11 cellular contexts compared by ENCODE assay signal in the genomic region with DNA sequence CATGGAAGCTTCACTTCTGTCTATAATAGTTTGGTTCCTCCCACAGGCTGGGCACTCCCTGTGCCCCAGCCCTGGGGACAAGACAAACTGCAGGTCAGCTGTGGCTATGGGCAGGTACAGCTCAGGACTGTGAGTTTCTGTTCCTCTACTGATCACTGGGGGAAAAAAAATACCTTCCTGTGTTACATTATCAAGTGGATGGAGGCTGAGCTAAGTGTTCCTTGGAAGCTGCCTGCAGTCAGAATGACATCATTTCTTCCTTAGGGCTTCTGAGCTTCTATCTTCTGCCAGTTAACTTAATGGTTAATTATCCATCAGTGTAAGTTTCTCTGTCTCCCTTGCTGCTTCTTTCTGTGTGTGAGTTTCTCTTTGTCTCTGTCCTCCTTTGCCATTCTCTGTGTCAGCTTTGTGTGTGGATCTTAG. TPM values are rescaled to one million over a fixed set of nuclear protein-coding genes. Genes with fewer than 3 reads are reported as not detected.
DNase-seq lines count a peak whose midpoint lies in the region; ATAC-seq and TF ChIP-seq lines count a peak whose summit lies in the region.
"Had no signal": no experiment of that assay in that cellular context is flagged by ENCODE, and none has a peak within 500 bp of the region (broad histone marks: within the 10 kb centered on the region; RNA-seq: fewer than 3 reads in every experiment).

No MANE protein-coding gene starts in this region.

- H3K4me1 ChIP-seq in OCI-LY7 (ENCODE audit: insufficient read depth, low read length, poor library complexity, severe bottlenecking) = peaks cover 56% of the 10 kb centered on the region

- DNase-seq in activated T-cell treated with anti-CD3 and anti-CD28 coated beads, Interleukin-2, amount 50 U/mL, for 72 hours = no peak
- no peak for DNase-seq in activated T-cell treated with anti-CD3 and anti-CD28 coated beads, Interleukin-2, amount 50 U/mL, for 48 hours
- DNase-seq in OCI-LY7 (ENCODE audit: low spot score) = peak; percentile 63
- DNase-seq in stimulated activated naive B cell treated with anti-CD40 and anti-IgM and Interleukin-4, amounts not matched to agents 10 μg/mL and 1 μg/mL and 100 μg/mL, for 72 hours = peak; percentile 58
- no peak for DNase-seq in coronary artery (ENCODE audit: low spot score)
- DNase-seq in LoVo (ENCODE audit: low spot score) = no peak
- no peak for DNase-seq in brain microvascular endothelial cell
- DNase-seq: PC-3 had no signal

- peaks cover 9% of the 10 kb centered on the region for H3K27me3 Mint-ChIP-seq in activated T-cell treated with anti-CD3 and anti-CD28 coated beads, Interleukin-2, amount 50 U/mL, for 72 hours (ENCODE audit: low read depth)
- H3K27me3 Mint-ChIP-seq in stimulated activated naive B cell treated with anti-CD40 and anti-IgM and Interleukin-4, amounts not matched to agents 10 μg/mL and 1 μg/mL and 100 μg/mL, for 72 hours = peaks cover 0 to 6% of the 10 kb centered on the region in 2 donors

- H3K4me3 ChIP-seq in OCI-LY7 (ENCODE audit: low read depth, low read length, poor library complexity, severe bottlenecking) (peak overlapping the region; percentile 2), coronary artery (no peak overlapping the region), brain microvascular endothelial cell (ENCODE audit: low read depth, low read length) (no peak overlapping the region)
- H3K4me3 ChIP-seq: BLaER1, cardiac muscle cell had no signal

- intact Hi-C loops in OCI-LY7 (cut with micrococcal nuclease; ENCODE audit: unreplicated experiment) = loop anchor here (10.0 kb wide), 1 partner anchor 392 kb away; no protein-coding TSS in a partner anchor

- TF ChIP-seq CTCF in OCI-LY7 (conservative IDR thresholded peaks at IDR 0.05; ENCODE audit: low read length) (no peak), coronary artery (IDR thresholded peaks at IDR 0.05) (no peak), brain microvascular endothelial cell (IDR thresholded peaks at IDR 0.05; ENCODE audit: low read depth, low read length, missing control alignments) (no peak)

- POLR2A ChIA-PET in OCI-LY7 (lab: Charles Lee) = interaction anchor here (0.6 to 1.7 kb wide), 9 partner anchors 11 to 617 kb away, joined by 3 to 6 read pairs (median 4); partner anchors contain the start of gene AIFM1

- H3K4me2 ChIP-seq in OCI-LY7 (ENCODE audit: low read length) = peak overlapping the region; percentile 67
- H3K4me2 ChIP-seq: BLaER1 had no signal

- no peaks in the 10 kb centered on the region for H3K9me3 ChIP-seq in OCI-LY7 (ENCODE audit: low read length)

- H2AFZ ChIP-seq in OCI-LY7 (ENCODE audit: low read length) = peak overlapping the region; percentile 68; the same call in 1 of the 2 replicates

- H3K27ac ChIP-seq in OCI-LY7 (ENCODE audit: low read depth, low read length, poor library complexity, severe bottlenecking) (peak overlapping the region; percentile 48), coronary artery (no peak overlapping the region), brain microvascular endothelial cell (no peak overlapping the region)
- H3K27ac ChIP-seq: BLaER1, cardiac muscle cell had no signal

- H3K27me3 ChIP-seq in brain microvascular endothelial cell (replicated peaks) = no peaks in the 10 kb centered on the region
- H3K27me3 ChIP-seq: cardiac muscle cell had no signal

- H3K4me1 Mint-ChIP-seq in activated T-cell treated with anti-CD3 and anti-CD28 coated beads, Interleukin-2, amount 50 U/mL, for 72 hours (ENCODE audit: low read depth) = peaks cover 47% of the 10 kb centered on the region
- peaks cover 38 to 61% of the 10 kb centered on the region in 2 donors for H3K4me1 Mint-ChIP-seq in stimulated activated naive B cell treated with anti-CD40 and anti-IgM and Interleukin-4, amounts not matched to agents 10 μg/mL and 1 μg/mL and 100 μg/mL, for 72 hours

- no peak for ATAC-seq in activated T-cell treated with anti-CD3 and anti-CD28 coated beads, Interleukin-2, amount 50 U/mL, for 72 hours (replicated peaks in 1 of 2)
- peak; percentile 77 for ATAC-seq in HG02884 (IDR thresholded peaks at IDR 0.05; ENCODE audit: unreplicated experiment)
- ATAC-seq in stimulated activated naive B cell treated with anti-CD40 and anti-IgM and Interleukin-4, amounts not matched to agents 10 μg/mL and 1 μg/mL and 100 μg/mL, for 72 hours (replicated peaks) = peak; percentile 88 to 89
- ATAC-seq: PC-3 had no signal

- no peaks in the 10 kb centered on the region for H3K9me2 ChIP-seq in OCI-LY7 (ENCODE audit: insufficient read depth, low read length)

- peak overlapping the region; percentile 25 to 67 for H3K4me3 Mint-ChIP-seq in activated T-cell treated with anti-CD3 and anti-CD28 coated beads, Interleukin-2, amount 50 U/mL, for 72 hours
- peak overlapping the region in 1 of 2 donors; percentile 17 for H3K4me3 Mint-ChIP-seq in stimulated activated naive B cell treated with anti-CD40 and anti-IgM and Interleukin-4, amounts not matched to agents 10 μg/mL and 1 μg/mL and 100 μg/mL, for 72 hours

- H3K36me3 Mint-ChIP-seq in activated T-cell treated with anti-CD3 and anti-CD28 coated beads, Interleukin-2, amount 50 U/mL, for 72 hours (ENCODE audit: insufficient read depth in 2 of 2) = peaks cover 7 to 12% of the 10 kb centered on the region in 2 donors
- peaks cover 10 to 15% of the 10 kb centered on the region in 2 donors for H3K36me3 Mint-ChIP-seq in stimulated activated naive B cell treated with anti-CD40 and anti-IgM and Interleukin-4, amounts not matched to agents 10 μg/mL and 1 μg/mL and 100 μg/mL, for 72 hours

- peaks cover 0 to 1% of the 10 kb centered on the region in 2 donors for H3K9me3 Mint-ChIP-seq in activated T-cell treated with anti-CD3 and anti-CD28 coated beads, Interleukin-2, amount 50 U/mL, for 72 hours
- peaks cover 0 to 3% of the 10 kb centered on the region in 2 donors for H3K9me3 Mint-ChIP-seq in stimulated activated naive B cell treated with anti-CD40 and anti-IgM and Interleukin-4, amounts not matched to agents 10 μg/mL and 1 μg/mL and 100 μg/mL, for 72 hours

- peak overlapping the region; percentile 17 for H3K27ac Mint-ChIP-seq in activated T-cell treated with anti-CD3 and anti-CD28 coated beads, Interleukin-2, amount 50 U/mL, for 72 hours
- peak overlapping the region; percentile 89 for H3K27ac Mint-ChIP-seq in stimulated activated naive B cell treated with anti-CD40 and anti-IgM and Interleukin-4, amounts not matched to agents 10 μg/mL and 1 μg/mL and 100 μg/mL, for 72 hours

- H4K20me1 ChIP-seq in OCI-LY7 (ENCODE audit: insufficient read depth, low read length) = no peaks in the 10 kb centered on the region
- H4K20me1 ChIP-seq: BLaER1 had no signal

- H3K36me3 ChIP-seq in OCI-LY7 (ENCODE audit: insufficient read depth, low read length) (no peaks in the 10 kb centered on the region), brain microvascular endothelial cell (replicated peaks) (no peaks in the 10 kb centered on the region)
- H3K36me3 ChIP-seq: BLaER1, cardiac muscle cell had no signal

- no peaks in the 10 kb centered on the region for H3K79me2 ChIP-seq in OCI-LY7 (ENCODE audit: insufficient read depth, low read depth, low read length)

- in situ Hi-C loops in brain microvascular endothelial cell (cut with HindIII; ENCODE audit: low pct_ligation_motif_present, low sequenced_read_pairs) = no loop called here

- CTCF ChIA-PET in OCI-LY7 (lab: Charles Lee; ENCODE audit: unreplicated experiment) = interaction anchor here (0.7 to 1.0 kb wide), 2 partner anchors 10 to 15 kb away, joined by 3 to 4 read pairs; no protein-coding TSS in a partner anchor

- no TSS peak for BruUV-seq in OCI-LY7 (replicated peaks; lab: Mats Ljungman, UMichigan)

RNA-seq across cellular contexts. Expression of gene RAB33A, which starts 4.6 kb away (rescaled TPM):
- 10 to 100 TPM; 22.9 to 23.3 TPM for total RNA-seq in activated T-cell treated with anti-CD3 and anti-CD28 coated beads, Interleukin-2, amount 50 U/mL, for 72 hours
- 0.28 and 0.92 TPM in 2 replicates for total RNA-seq in OCI-LY7 (2014; rRNA removed; shearing (Covaris generic))
- total RNA-seq in OCI-LY7 (2022) = 0.68 and 2.1 TPM in 2 replicates
- total RNA-seq: PC-3 had no signal

RNA-seq across cellular contexts. Expression of gene AIFM1, which starts 10.7 kb away (rescaled TPM):
- 10 to 100 TPM; 40.6 to 45.6 TPM for total RNA-seq in activated T-cell treated with anti-CD3 and anti-CD28 coated beads, Interleukin-2, amount 50 U/mL, for 72 hours
- total RNA-seq in OCI-LY7 (2014; rRNA removed; shearing (Covaris generic)) = 23.1 and 28.8 TPM in 2 replicates
- total RNA-seq in OCI-LY7 (2022) = 39.4 and 45.7 TPM in 2 replicates

Comparison
In these comparisons a context has a peak if more than half of its experiments do, and no peak if none do; other contexts are left out.
1. ATAC-seq: peak in HG02884 (single experiment) and stimulated activated naive B cell treated with anti-CD40 and anti-IgM and Interleukin-4, amounts not matched to agents 10 μg/mL and 1 μg/mL and 100 μg/mL, for 72 hours (2 of 2); none in activated T-cell treated with anti-CD3 and anti-CD28 coated beads, Interleukin-2, amount 50 U/mL, for 72 hours (0 of 2).
2. DNase-seq: peak in OCI-LY7 (single experiment) and stimulated activated naive B cell treated with anti-CD40 and anti-IgM and Interleukin-4, amounts not matched to agents 10 μg/mL and 1 μg/mL and 100 μg/mL, for 72 hours (single experiment); none in activated T-cell treated with anti-CD3 and anti-CD28 coated beads, Interleukin-2, amount 50 U/mL, for 72 hours (0 of 2), activated T-cell treated with anti-CD3 and anti-CD28 coated beads, Interleukin-2, amount 50 U/mL, for 48 hours (0 of 2), coronary artery (single experiment), LoVo (single experiment) and brain microvascular endothelial cell (single experiment).
3. RNA of gene RAB33A, which starts 4.6 kb away (total RNA-seq): 22.9 to 23.3 TPM in activated T-cell treated with anti-CD3 and anti-CD28 coated beads, Interleukin-2, amount 50 U/mL, for 72 hours; 0.28 to 2.1 TPM in OCI-LY7; every median in the first group is over 4 times any median in the second.